25 cellular contexts compared by ENCODE assay signal in the genomic region with DNA sequence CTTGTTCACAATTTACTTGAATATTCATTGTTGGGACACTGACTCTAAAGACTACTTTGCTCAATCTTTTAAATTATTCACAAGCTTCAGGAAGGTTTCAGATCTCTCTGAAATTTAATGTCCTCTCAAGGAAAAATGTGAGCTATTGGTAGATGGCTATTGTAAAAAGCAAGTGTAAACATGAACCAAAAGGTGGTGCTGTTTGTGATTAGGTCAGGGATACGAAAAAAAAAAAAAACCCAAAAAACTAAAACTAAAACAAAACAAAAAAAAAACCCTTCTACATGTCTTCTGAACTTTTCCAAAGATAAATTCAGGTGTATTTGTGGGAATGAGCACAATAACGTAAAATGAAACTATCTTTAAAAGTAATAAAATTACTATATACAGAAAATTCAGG.
"Had no signal": no experiment of that assay in that cellular context is flagged by ENCODE, and none has a peak within 500 bp of the region (broad histone marks: within the 10 kb centered on the region; RNA-seq: fewer than 3 reads in every experiment).

No MANE protein-coding gene starts in this region.

- H2AFZ ChIP-seq: parathyroid adenoma had no signal

- H3K9me3 Mint-ChIP-seq: dendritic cell treated with granulocyte-macrophage colony-stimulating factor and Interleukin-4, amounts not matched to agents 40 ng/mL and 50 ng/mL, for 4 days; effector memory CD8-positive, alpha-beta T cell; immature natural killer cell; natural killer cell treated with Interleukin-12 subunit alpha and Interleukin-12 subunit beta and Interleukin-15 and Interleukin-18, amount 100 ng/mL, for 72 hours; stimulated activated effector memory CD8-positive, alpha-beta T cell treated with anti-CD3 and anti-CD28 coated beads, Interleukin-12 subunit alpha, Interleukin-12 subunit beta, amount 100 ng/mL, for 72 hours; type B pancreatic cell had no signal

- H3K36me3 ChIP-seq: esophagus squamous epithelium, gastroesophageal sphincter, left ventricle myocardium inferior, lower lobe of right lung, prostate gland, right lobe of liver, suprapubic skin, thyroid gland had no signal

- H3K27ac Mint-ChIP-seq: dendritic cell treated with granulocyte-macrophage colony-stimulating factor and Interleukin-4, amounts not matched to agents 40 ng/mL and 50 ng/mL, for 4 days; effector memory CD8-positive, alpha-beta T cell; immature natural killer cell; natural killer cell treated with Interleukin-12 subunit alpha and Interleukin-12 subunit beta and Interleukin-15 and Interleukin-18, amount 100 ng/mL, for 72 hours; stimulated activated effector memory CD8-positive, alpha-beta T cell treated with anti-CD3 and anti-CD28 coated beads, Interleukin-12 subunit alpha, Interleukin-12 subunit beta, amount 100 ng/mL, for 72 hours; type B pancreatic cell had no signal

- FAIRE-seq: kidney, urothelium cell line had no signal

- H3K4me1 Mint-ChIP-seq: immature natural killer cell; stimulated activated effector memory CD8-positive, alpha-beta T cell treated with anti-CD3 and anti-CD28 coated beads, Interleukin-12 subunit alpha, Interleukin-12 subunit beta, amount 100 ng/mL, for 72 hours had no signal

- H3K27me3 ChIP-seq: esophagus squamous epithelium, gastroesophageal sphincter, right lobe of liver, suprapubic skin, thyroid gland had no signal

- DNase-seq: effector memory CD8-positive, alpha-beta T cell; esophagus squamous epithelium; foreskin fibroblast; immature natural killer cell; kidney; left cardiac atrium; left ventricle myocardium inferior; lower lobe of right lung; mesenchymal stem cell; midbrain; occipital lobe; right lobe of liver; stimulated activated CD4-positive, alpha-beta T cell treated with anti-CD3 and anti-CD28 coated beads, Interleukin-4, amount 100 ng/mL, for 1 hour; stimulated activated CD8-positive, alpha-beta memory T cell treated with anti-CD3 and anti-CD28 coated beads, Interleukin-4, amount 100 ng/mL, for 48 hours; stimulated activated naive CD8-positive, alpha-beta T cell treated with anti-CD3 and anti-CD28 coated beads, Interleukin-15, Interleukin-2, amounts not matched to agents 100 U/mL and 50 U/mL, for 24 hours; thyroid gland had no signal

- ATAC-seq: effector memory CD8-positive, alpha-beta T cell; gastroesophageal sphincter; left cardiac atrium; lower lobe of right lung; natural killer cell treated with Interleukin-12 subunit alpha and Interleukin-12 subunit beta and Interleukin-15 and Interleukin-18, amount 100 ng/mL, for 72 hours; right lobe of liver; stimulated activated effector memory CD8-positive, alpha-beta T cell treated with anti-CD3 and anti-CD28 coated beads, Interleukin-12 subunit alpha, Interleukin-12 subunit beta, amount 100 ng/mL, for 72 hours; stimulated activated naive CD8-positive, alpha-beta T cell treated with anti-CD3 and anti-CD28 coated beads, Interleukin-15, Interleukin-2, amounts not matched to agents 100 U/mL and 50 U/mL, for 24 hours had no signal

- H3K79me2 ChIP-seq: parathyroid adenoma had no signal

- H3K4me3 Mint-ChIP-seq: dendritic cell treated with granulocyte-macrophage colony-stimulating factor and Interleukin-4, amounts not matched to agents 40 ng/mL and 50 ng/mL, for 4 days; effector memory CD8-positive, alpha-beta T cell; immature natural killer cell; natural killer cell treated with Interleukin-12 subunit alpha and Interleukin-12 subunit beta and Interleukin-15 and Interleukin-18, amount 100 ng/mL, for 72 hours; stimulated activated effector memory CD8-positive, alpha-beta T cell treated with anti-CD3 and anti-CD28 coated beads, Interleukin-12 subunit alpha, Interleukin-12 subunit beta, amount 100 ng/mL, for 72 hours; type B pancreatic cell had no signal

- H3K27me3 Mint-ChIP-seq: dendritic cell treated with granulocyte-macrophage colony-stimulating factor and Interleukin-4, amounts not matched to agents 40 ng/mL and 50 ng/mL, for 4 days; effector memory CD8-positive, alpha-beta T cell; type B pancreatic cell had no signal

- H3K9me3 ChIP-seq: esophagus squamous epithelium, gastroesophageal sphincter, lower lobe of right lung, prostate gland, right lobe of liver, suprapubic skin, thyroid gland had no signal

- H3K36me3 Mint-ChIP-seq: immature natural killer cell; natural killer cell treated with Interleukin-12 subunit alpha and Interleukin-12 subunit beta and Interleukin-15 and Interleukin-18, amount 100 ng/mL, for 72 hours; stimulated activated effector memory CD8-positive, alpha-beta T cell treated with anti-CD3 and anti-CD28 coated beads, Interleukin-12 subunit alpha, Interleukin-12 subunit beta, amount 100 ng/mL, for 72 hours; type B pancreatic cell had no signal

- H3K9ac ChIP-seq: parathyroid adenoma had no signal

- H3K27ac ChIP-seq: esophagus squamous epithelium, gastroesophageal sphincter, left ventricle myocardium inferior, lower lobe of right lung, parathyroid adenoma, prostate gland, right lobe of liver, suprapubic skin, thyroid gland had no signal

- H3K4me3 ChIP-seq: esophagus squamous epithelium, gastroesophageal sphincter, left ventricle myocardium inferior, lower lobe of right lung, prostate gland, right lobe of liver, suprapubic skin, thyroid gland had no signal

- H3K4me1 ChIP-seq: esophagus squamous epithelium, gastroesophageal sphincter, left ventricle myocardium inferior, lower lobe of right lung, parathyroid adenoma, prostate gland, right lobe of liver, suprapubic skin, thyroid gland had no signal
